In the genomic region with DNA sequence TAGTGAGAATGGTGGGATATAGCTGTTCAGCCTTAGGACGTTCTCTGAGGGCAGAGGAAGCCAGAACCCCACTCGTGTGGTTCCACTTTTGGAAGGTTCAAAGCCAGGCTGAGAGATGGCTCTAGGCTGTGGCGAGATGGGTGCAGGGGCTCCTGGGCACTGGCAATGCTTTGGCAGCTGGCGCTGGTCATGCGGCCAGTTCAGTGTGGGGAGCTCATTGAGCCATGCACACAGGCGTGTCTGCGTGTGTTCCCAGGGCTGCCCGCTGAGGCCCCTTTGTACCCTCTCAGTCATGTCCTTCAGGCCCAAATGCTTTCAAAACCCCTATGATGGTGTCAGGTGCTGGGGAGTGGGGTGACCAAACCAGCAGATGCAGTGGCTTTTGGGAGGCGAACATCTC, we compare ENCODE assay signal across 14 cellular contexts. TPM values are rescaled to one million over a fixed set of nuclear protein-coding genes. Genes with fewer than 3 reads are reported as not detected.
DNase-seq lines count a peak whose midpoint lies in the region; ATAC-seq and TF ChIP-seq lines count a peak whose summit lies in the region.
"Had no signal": no experiment of that assay in that cellular context is flagged by ENCODE, and none has a peak within 500 bp of the region (broad histone marks: within the 10 kb centered on the region; RNA-seq: fewer than 3 reads in every experiment).

No MANE protein-coding gene starts in this region.

- no peaks in the 10 kb centered on the region for H4K20me1 ChIP-seq in OCI-LY1 (ENCODE audit: insufficient read depth, low read length)

- H3K4me3 ChIP-seq in OCI-LY1 (ENCODE audit: low read depth, low read length, poor library complexity, severe bottlenecking), result peak overlapping the region; percentile 77
- H3K4me3 ChIP-seq in skeletal muscle satellite cell (ENCODE audit: low read length), result peak overlapping the region; percentile 94

- H3K79me2 ChIP-seq in OCI-LY1 (ENCODE audit: insufficient read depth, low read length), result no peaks in the 10 kb centered on the region

- no peak overlapping the region for H2AFZ ChIP-seq in OCI-LY1 (ENCODE audit: low read length)

- no peaks in the 10 kb centered on the region for H3F3A ChIP-seq in OCI-LY1 (ENCODE audit: insufficient read depth, low read length)

- peaks cover 19% of the 10 kb centered on the region for H3K4me1 ChIP-seq in OCI-LY1 (ENCODE audit: insufficient read depth, low read length, severe bottlenecking)
- H3K4me1 ChIP-seq in skeletal muscle satellite cell (ENCODE audit: control insufficient read depth, insufficient read depth, low read length), result peaks cover 20% of the 10 kb centered on the region

- no peak overlapping the region for H3K9ac ChIP-seq in OCI-LY1 (ENCODE audit: low read length)
- no peak overlapping the region for H3K9ac ChIP-seq in skeletal muscle satellite cell (ENCODE audit: low read depth, low read length)

- no peak overlapping the region for H3K27ac Mint-ChIP-seq in activated naive CD4-positive, alpha-beta T cell treated with anti-CD3 and anti-CD28 coated beads, Interleukin-2, amount 50 U/mL, for 24 hours
- H3K27ac Mint-ChIP-seq in central memory CD8-positive, alpha-beta T cell (ENCODE audit: low read depth), result peak overlapping the region; percentile 10

- peaks cover 12% of the 10 kb centered on the region for H3K36me3 Mint-ChIP-seq in activated naive CD4-positive, alpha-beta T cell treated with anti-CD3 and anti-CD28 coated beads, Interleukin-2, amount 50 U/mL, for 24 hours
- H3K36me3 Mint-ChIP-seq in central memory CD8-positive, alpha-beta T cell (ENCODE audit: insufficient read depth), result peaks cover 15% of the 10 kb centered on the region

- no peak for ATAC-seq in central memory CD8-positive, alpha-beta T cell (replicated peaks; ENCODE audit: extremely low read depth, poor library complexity, severe bottlenecking)
- no peak for ATAC-seq in GM19397 (IDR thresholded peaks at IDR 0.05; ENCODE audit: unreplicated experiment)

- peaks cover 10% of the 10 kb centered on the region for H3K9me3 Mint-ChIP-seq in activated naive CD4-positive, alpha-beta T cell treated with anti-CD3 and anti-CD28 coated beads, Interleukin-2, amount 50 U/mL, for 24 hours
- no peaks in the 10 kb centered on the region for H3K9me3 Mint-ChIP-seq in central memory CD8-positive, alpha-beta T cell

- no peak for TF ChIP-seq CTCF in OCI-LY1 (IDR thresholded peaks at IDR 0.05; ENCODE audit: low read length)

- no peak for DNase-seq in activated naive CD4-positive, alpha-beta T cell (lab: John Stamatoyannopoulos, UW)
- DNase-seq in central memory CD8-positive, alpha-beta T cell (ENCODE audit: low spot score in 2 of 2), result no peak
- no peak for DNase-seq in occipital lobe (lab: John Stamatoyannopoulos, UW)
- no peak for DNase-seq in cerebellar cortex (ENCODE audit: low spot score)
- DNase-seq: hypothalamus; NCI-H146; NCI-H526 treated with DMSO at 0.1 percent for 48 hours; SIG-M5; stimulated activated CD4-positive, alpha-beta T cell treated with anti-CD3 and anti-CD28 coated beads, Interleukin-4, amount 100 ng/mL, for 4 hours had no signal

- H3K9me3 ChIP-seq in OCI-LY1 (ENCODE audit: low read length) (peaks cover 8% of the 10 kb centered on the region; the same call in 1 of the 2 replicates), skeletal muscle satellite cell (replicated peaks; ENCODE audit: low read length) (no peaks in the 10 kb centered on the region)

- no peak overlapping the region for H3K27ac ChIP-seq in OCI-LY1 (ENCODE audit: low read depth, low read length, poor library complexity, severe bottlenecking)
- H3K27ac ChIP-seq: WERI-Rb-1 had no signal

- H3K27me3 Mint-ChIP-seq in activated naive CD4-positive, alpha-beta T cell treated with anti-CD3 and anti-CD28 coated beads, Interleukin-2, amount 50 U/mL, for 24 hours, result no peaks in the 10 kb centered on the region
- no peaks in the 10 kb centered on the region for H3K27me3 Mint-ChIP-seq in central memory CD8-positive, alpha-beta T cell

- H3K4me3 Mint-ChIP-seq in activated naive CD4-positive, alpha-beta T cell treated with anti-CD3 and anti-CD28 coated beads, Interleukin-2, amount 50 U/mL, for 24 hours, result peak overlapping the region; percentile 91
- peak overlapping the region; percentile 77 for H3K4me3 Mint-ChIP-seq in central memory CD8-positive, alpha-beta T cell

- H3K27me3 ChIP-seq in OCI-LY1 (ENCODE audit: insufficient read depth, low read length) (no peaks in the 10 kb centered on the region), skeletal muscle satellite cell (ENCODE audit: control insufficient read depth, insufficient read depth, low read length) (no peaks in the 10 kb centered on the region)

- peaks cover 36% of the 10 kb centered on the region for H3K4me1 Mint-ChIP-seq in activated naive CD4-positive, alpha-beta T cell treated with anti-CD3 and anti-CD28 coated beads, Interleukin-2, amount 50 U/mL, for 24 hours
- peaks cover 5% of the 10 kb centered on the region for H3K4me1 Mint-ChIP-seq in central memory CD8-positive, alpha-beta T cell

- peak overlapping the region; percentile 88 for H3K4me2 ChIP-seq in OCI-LY1 (ENCODE audit: low read length)
- peak overlapping the region; percentile 99 for H3K4me2 ChIP-seq in skeletal muscle satellite cell (ENCODE audit: low read length)

- H3K36me3 ChIP-seq in OCI-LY1 (ENCODE audit: insufficient read depth, low read length) (peaks cover 22% of the 10 kb centered on the region), skeletal muscle satellite cell (ENCODE audit: insufficient read depth, low read length) (peaks cover 17% of the 10 kb centered on the region)

- no peaks in the 10 kb centered on the region for H3K9me2 ChIP-seq in OCI-LY1 (ENCODE audit: low read depth, low read length)

RNA-seq across cellular contexts. Expression of gene TEX22, which starts 1.7 kb away (rescaled TPM):
- 0.22 and 0.25 TPM in 2 replicates for total RNA-seq in skeletal muscle satellite cell (2012; rRNA removed)
- 0.31 TPM for total RNA-seq in occipital lobe

RNA-seq across cellular contexts. Expression of gene MTA1, which starts 19.6 kb away (rescaled TPM):
- total RNA-seq in skeletal muscle satellite cell (2012; rRNA removed), result 41.7 and 55.8 TPM in 2 replicates
- total RNA-seq in occipital lobe, result 37.0 TPM
